9 cellular contexts compared by ENCODE assay signal in the genomic region with DNA sequence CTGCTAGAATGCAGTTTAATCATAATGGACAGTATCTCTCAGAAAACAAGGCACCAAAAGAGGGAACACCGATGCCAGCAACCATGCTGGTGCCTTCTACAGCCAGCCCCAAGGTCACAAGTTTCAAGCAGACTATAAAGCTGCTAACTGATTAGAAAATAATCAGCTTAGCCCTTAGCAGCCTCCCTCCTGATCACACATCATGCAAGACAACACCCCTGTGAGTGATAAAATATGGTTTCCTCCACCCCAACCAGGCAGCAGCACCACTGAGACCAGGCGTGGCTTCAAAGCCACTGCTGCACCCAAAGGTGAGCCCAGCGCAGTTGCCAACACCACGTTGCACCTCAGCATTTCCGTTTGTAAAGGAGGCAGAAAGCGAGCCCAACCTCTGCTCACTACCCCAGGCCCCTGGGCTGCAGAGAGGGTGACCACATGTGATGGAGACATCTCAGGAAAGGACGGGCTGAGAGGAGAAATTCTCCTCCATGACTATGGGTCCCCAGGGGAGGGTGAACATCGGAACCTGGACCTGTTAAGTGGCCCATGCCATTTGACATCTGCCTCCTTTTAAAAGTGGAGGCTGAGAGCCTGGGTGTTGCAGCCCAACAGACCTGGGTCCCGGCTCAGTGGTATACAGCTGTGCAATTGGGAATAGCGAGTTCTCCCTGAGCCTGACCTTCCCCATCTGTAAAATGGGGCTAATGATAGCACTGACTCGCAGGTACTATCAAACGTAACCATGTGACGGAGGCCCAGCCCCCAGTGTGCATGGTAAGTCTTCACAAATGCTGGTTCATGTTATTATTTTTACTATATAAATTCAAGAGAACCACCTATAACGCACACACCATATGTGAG. TPM values are rescaled to one million over a fixed set of nuclear protein-coding genes. Genes with fewer than 3 reads are reported as not detected.
DNase-seq lines count a peak whose midpoint lies in the region; ATAC-seq and TF ChIP-seq lines count a peak whose summit lies in the region.
"Had no signal": no experiment of that assay in that cellular context is flagged by ENCODE, and none has a peak within 500 bp of the region (broad histone marks: within the 10 kb centered on the region; RNA-seq: fewer than 3 reads in every experiment).

No MANE protein-coding gene starts in this region.

- POLR2A ChIA-PET in Panc1 (lab: Charles Lee), result no interaction called here

- no peaks in the 10 kb centered on the region for H3K36me3 Mint-ChIP-seq in activated naive CD4-positive, alpha-beta T cell treated with anti-CD3 and anti-CD28 coated beads, Interleukin-2, amount 50 U/mL, for 24 hours

- H3K9me3 ChIP-seq in Panc1 (ENCODE audit: control insufficient read depth, insufficient read depth, low read depth, low read length) (no peaks in the 10 kb centered on the region), liver (ENCODE audit: control insufficient read depth in 4 of 4, low read length in 3 of 4) (no peaks in the 10 kb centered on the region)
- H3K9me3 ChIP-seq: SJCRH30 had no signal

- no peak for TF ChIP-seq CTCF in Panc1 (IDR thresholded peaks at IDR 0.05)
- no peak for TF ChIP-seq CTCF in liver (IDR thresholded peaks at IDR 0.05; ENCODE audit: low read depth, low read length, missing input control)

- H3K27me3 Mint-ChIP-seq in activated naive CD4-positive, alpha-beta T cell treated with anti-CD3 and anti-CD28 coated beads, Interleukin-2, amount 50 U/mL, for 24 hours, result no peaks in the 10 kb centered on the region
- no peaks in the 10 kb centered on the region for H3K27me3 Mint-ChIP-seq in stimulated activated naive CD8-positive, alpha-beta T cell treated with anti-CD3 and anti-CD28 coated beads, Interleukin-15, amount 100 ng/mL, for 72 hours

- peaks cover 81% of the 10 kb centered on the region for H3K4me1 Mint-ChIP-seq in activated naive CD4-positive, alpha-beta T cell treated with anti-CD3 and anti-CD28 coated beads, Interleukin-2, amount 50 U/mL, for 24 hours
- peaks cover 87% of the 10 kb centered on the region for H3K4me1 Mint-ChIP-seq in stimulated activated naive CD8-positive, alpha-beta T cell treated with anti-CD3 and anti-CD28 coated beads, Interleukin-15, amount 100 ng/mL, for 72 hours

- WGBS in liver, result 78% methylated on average over 14 of the region's 14 CpGs

- H3K4me3 ChIP-seq in Panc1 (ENCODE audit: low read depth in 2 of 2, low read length in 2 of 2), result no peak overlapping the region
- no peak overlapping the region for H3K4me3 ChIP-seq in liver (ENCODE audit: low read depth in 1 of 3, low read length in 3 of 3)
- H3K4me3 ChIP-seq: SJCRH30 had no signal

- no peaks in the 10 kb centered on the region for H3K36me3 ChIP-seq in Panc1 (ENCODE audit: control insufficient read depth, insufficient read depth, low read length)
- H3K36me3 ChIP-seq in liver (ENCODE audit: control insufficient read depth in 4 of 4, insufficient read depth in 3 of 4, low read depth in 1 of 4, low read length in 3 of 4), result no peaks in the 10 kb centered on the region

- H3K27ac Mint-ChIP-seq in activated naive CD4-positive, alpha-beta T cell treated with anti-CD3 and anti-CD28 coated beads, Interleukin-2, amount 50 U/mL, for 24 hours, result peak overlapping the region; percentile 80
- H3K27ac Mint-ChIP-seq in stimulated activated naive CD8-positive, alpha-beta T cell treated with anti-CD3 and anti-CD28 coated beads, Interleukin-15, amount 100 ng/mL, for 72 hours, result peak overlapping the region; percentile 88

- H3K27ac ChIP-seq in Panc1 (ENCODE audit: low read length) (0 out of 2 replicates have a peak overlapping the region, but pooled peaks have one; percentile 23), liver (ENCODE audit: low read depth in 1 of 2, low read length in 2 of 2) (peak overlapping the region; percentile 68 to 97)
- H3K27ac ChIP-seq: SJCRH30 had no signal

- TF ChIP-seq RAD21 in liver (IDR thresholded peaks at IDR 0.05), result no peak

- BruUV-seq in Panc1 (replicated peaks; lab: Mats Ljungman, UMichigan), result no TSS peak

- H3K9ac ChIP-seq in liver (ENCODE audit: low read depth in 1 of 2, low read length in 2 of 2), result no peak overlapping the region

- H3K9me3 Mint-ChIP-seq in activated naive CD4-positive, alpha-beta T cell treated with anti-CD3 and anti-CD28 coated beads, Interleukin-2, amount 50 U/mL, for 24 hours, result no peaks in the 10 kb centered on the region
- no peaks in the 10 kb centered on the region for H3K9me3 Mint-ChIP-seq in stimulated activated naive CD8-positive, alpha-beta T cell treated with anti-CD3 and anti-CD28 coated beads, Interleukin-15, amount 100 ng/mL, for 72 hours

- CTCF ChIA-PET in Panc1 (lab: Charles Lee), result interaction anchor here (0.6 to 1.2 kb wide), 3 partner anchors 8 to 533 kb away, joined by 3 read pairs; no protein-coding TSS in a partner anchor

- ATAC-seq in Panc1 (no peak), GM18873 (IDR thresholded peaks at IDR 0.05; ENCODE audit: low FRiP score, unreplicated experiment) (no peak)
- ATAC-seq in stimulated activated naive CD8-positive, alpha-beta T cell treated with anti-CD3 and anti-CD28 coated beads, Interleukin-15, amount 100 ng/mL, for 72 hours, result peak; percentile 68

- in situ Hi-C loops in Panc1 (cut with HindIII; ENCODE audit: low pct_unique_long_range_greater_than_20kb, low sequenced_read_pairs), result no loop called here

- H3K27me3 ChIP-seq in Panc1 (ENCODE audit: control insufficient read depth, insufficient read depth, low read length) (no peaks in the 10 kb centered on the region), liver (ENCODE audit: control insufficient read depth in 4 of 4, insufficient read depth in 4 of 4, low read length in 3 of 4) (no peaks in the 10 kb centered on the region)
- H3K27me3 ChIP-seq: SJCRH30 had no signal

- DNase-seq in Panc1 (ENCODE audit: low read depth, low spot score) (no peak), LoVo (ENCODE audit: low spot score) (no peak), NCI-H2227 treated with DMSO at 0.1 percent for 48 hours (lab: John Stamatoyannopoulos, UW) (no peak), retina (no peak)
- DNase-seq in stimulated activated naive CD8-positive, alpha-beta T cell treated with anti-CD3 and anti-CD28 coated beads, Interleukin-15, amount 100 ng/mL, for 72 hours, result peak; percentile 60 to 77

- intact Hi-C loops in Panc1 (cut with micrococcal nuclease; ENCODE audit: unreplicated experiment), result loop anchor here (10.0 kb wide), 1 partner anchor 187 kb away; no protein-coding TSS in a partner anchor

- peak overlapping the region; percentile 82 for H3K4me3 Mint-ChIP-seq in activated naive CD4-positive, alpha-beta T cell treated with anti-CD3 and anti-CD28 coated beads, Interleukin-2, amount 50 U/mL, for 24 hours
- peak overlapping the region; percentile 81 to 82 for H3K4me3 Mint-ChIP-seq in stimulated activated naive CD8-positive, alpha-beta T cell treated with anti-CD3 and anti-CD28 coated beads, Interleukin-15, amount 100 ng/mL, for 72 hours

- H3K4me1 ChIP-seq in Panc1 (ENCODE audit: control insufficient read depth, insufficient read depth, low read length) (peaks cover 6% of the 10 kb centered on the region), liver (ENCODE audit: control insufficient read depth in 4 of 4, insufficient read depth in 4 of 4, low read length in 3 of 4) (peaks cover 7 to 50% (median 23%) of the 10 kb centered on the region in 4 donors)

TF ChIP-seq in liver, 16 proteins besides CTCF, POLR2A, EP300 and RAD21:
- TF ChIP-seq NR2F2 (IDR thresholded peaks at IDR 0.05) (peak; percentile 9), FOXA2 (IDR thresholded peaks at IDR 0.05) (no peak)

RNA-seq across cellular contexts. Expression of a gene that starts 11.5 kb away (rescaled TPM):
- total RNA-seq in Panc1 (2021; ENCODE audit: unreplicated experiment) (84.9 TPM), liver (10 to 100 TPM; 25.0 to 58.2 TPM)
- 126 TPM for polyA plus RNA-seq in Panc1 (2012; ENCODE audit: insufficient read length)
- polyA plus RNA-seq in liver, result 100 to 1,000 TPM in 1 of 2 donors, 10 to 100 TPM in 1; 80.8 to 170 TPM

Comparison
In these comparisons a context has a peak if more than half of its experiments do, and no peak if none do; other contexts are left out.
1. DNase-seq: peak in stimulated activated naive CD8-positive, alpha-beta T cell treated with anti-CD3 and anti-CD28 coated beads, Interleukin-15, amount 100 ng/mL, for 72 hours (2 of 2); none in Panc1 (single experiment), LoVo (single experiment), NCI-H2227 treated with DMSO at 0.1 percent for 48 hours (single experiment) and retina (single experiment).